24 cellular contexts compared by ENCODE assay signal in genomic region chr18:59114160-59114559, GRCh38. TPM values are rescaled to one million over a fixed set of nuclear protein-coding genes. Genes with fewer than 3 reads are reported as not detected.
DNase-seq lines count a peak whose midpoint lies in the region; ATAC-seq, FAIRE-seq and TF ChIP-seq lines count a peak whose summit lies in the region.
"Had no signal": no experiment of that assay in that cellular context is flagged by ENCODE, and none has a peak within 500 bp of the region (broad histone marks: within the 10 kb centered on the region; RNA-seq: fewer than 3 reads in every experiment).

No MANE protein-coding gene starts in this region.

- POLR2A ChIA-PET in activated CD4-positive, alpha-beta memory T cell treated with anti-CD3 and anti-CD28 coated beads, Interleukin-2, amount 10 ng/mL, durations not matched to agents 7 days and 5 days (lab: Charles Lee): no interaction called here

- H3K27ac Mint-ChIP-seq in astrocyte (ENCODE audit: unreplicated experiment): no peak overlapping the region
- no peak overlapping the region for H3K27ac Mint-ChIP-seq in activated CD4-positive, alpha-beta memory T cell treated with anti-CD3 and anti-CD28 coated beads, Interleukin-2, amount 10 ng/mL, durations not matched to agents 7 days and 5 days
- H3K27ac Mint-ChIP-seq: CD4-positive, alpha-beta memory T cell had no signal

- TF ChIP-seq CTCF in astrocyte (IDR thresholded peaks at IDR 0.05; ENCODE audit: insufficient read depth, low read depth, low read length) (no peak), GM13977 (IDR thresholded peaks at IDR 0.05; ENCODE audit: extremely low read depth, insufficient read depth, missing control alignments) (no peak), osteoblast (IDR thresholded peaks at IDR 0.05; ENCODE audit: extremely low read depth, low read depth, low read length) (no peak)

- H3K4me1 ChIP-seq in astrocyte (ENCODE audit: insufficient read depth, low read length): peaks cover 6% of the 10 kb centered on the region
- H3K4me1 ChIP-seq in osteoblast (ENCODE audit: insufficient read depth, low read length): no peaks in the 10 kb centered on the region
- H3K4me1 ChIP-seq: BLaER1 treated with 17β-estradiol and CSF1 and Interleukin-3, amounts not matched to agents 10 nM and 100 nM; Caco-2 had no signal

- H3K9me3 Mint-ChIP-seq in astrocyte (ENCODE audit: unreplicated experiment): no peaks in the 10 kb centered on the region
- H3K9me3 Mint-ChIP-seq in activated CD4-positive, alpha-beta memory T cell treated with anti-CD3 and anti-CD28 coated beads, Interleukin-2, amount 10 ng/mL, durations not matched to agents 7 days and 5 days: no peaks in the 10 kb centered on the region

- no peak overlapping the region for H3K9ac ChIP-seq in astrocyte (ENCODE audit: low read length)
- H3K9ac ChIP-seq: BLaER1 treated with 17β-estradiol and CSF1 and Interleukin-3, amounts not matched to agents 10 nM and 100 nM had no signal

- no peak for ATAC-seq in GM21717 (IDR thresholded peaks at IDR 0.05; ENCODE audit: unreplicated experiment)
- ATAC-seq: Panc1 had no signal

- peak; percentile 23 for FAIRE-seq in astrocyte (lab: Jason Lieb, UNC)

- no peak overlapping the region for H3K4me3 Mint-ChIP-seq in astrocyte (ENCODE audit: unreplicated experiment)
- H3K4me3 Mint-ChIP-seq in activated CD4-positive, alpha-beta memory T cell treated with anti-CD3 and anti-CD28 coated beads, Interleukin-2, amount 10 ng/mL, durations not matched to agents 7 days and 5 days: no peak overlapping the region
- H3K4me3 Mint-ChIP-seq: CD4-positive, alpha-beta memory T cell had no signal

- H3K36me3 ChIP-seq in astrocyte (ENCODE audit: insufficient read depth, low read length): no peaks in the 10 kb centered on the region
- H3K36me3 ChIP-seq in osteoblast (ENCODE audit: insufficient read depth, low read length): no peaks in the 10 kb centered on the region
- H3K36me3 ChIP-seq: BLaER1 treated with 17β-estradiol and CSF1 and Interleukin-3, amounts not matched to agents 10 nM and 100 nM had no signal

- no peaks in the 10 kb centered on the region for H3K36me3 Mint-ChIP-seq in astrocyte (ENCODE audit: low read depth, unreplicated experiment)
- H3K36me3 Mint-ChIP-seq in activated CD4-positive, alpha-beta memory T cell treated with anti-CD3 and anti-CD28 coated beads, Interleukin-2, amount 10 ng/mL, durations not matched to agents 7 days and 5 days (ENCODE audit: low read depth): no peaks in the 10 kb centered on the region
- H3K36me3 Mint-ChIP-seq: CD4-positive, alpha-beta memory T cell had no signal

- H4K20me1 ChIP-seq in astrocyte (ENCODE audit: insufficient read depth, low read length) (no peaks in the 10 kb centered on the region), osteoblast (ENCODE audit: insufficient read depth, low read length) (no peaks in the 10 kb centered on the region)
- H4K20me1 ChIP-seq: BLaER1 treated with 17β-estradiol and CSF1 and Interleukin-3, amounts not matched to agents 10 nM and 100 nM had no signal

- H3K9me3 ChIP-seq in astrocyte (ENCODE audit: insufficient read depth, low read depth, low read length): no peaks in the 10 kb centered on the region
- H3K9me3 ChIP-seq in osteoblast (ENCODE audit: low read depth, low read length): no peaks in the 10 kb centered on the region
- H3K9me3 ChIP-seq: Caco-2 had no signal

- peaks cover 16% of the 10 kb centered on the region for H3K4me1 Mint-ChIP-seq in astrocyte (ENCODE audit: low read depth, unreplicated experiment)
- no peaks in the 10 kb centered on the region for H3K4me1 Mint-ChIP-seq in activated CD4-positive, alpha-beta memory T cell treated with anti-CD3 and anti-CD28 coated beads, Interleukin-2, amount 10 ng/mL, durations not matched to agents 7 days and 5 days
- H3K4me1 Mint-ChIP-seq: CD4-positive, alpha-beta memory T cell had no signal

- CTCF ChIA-PET in activated CD4-positive, alpha-beta memory T cell treated with anti-CD3 and anti-CD28 coated beads, Interleukin-2, amount 10 ng/mL, durations not matched to agents 7 days and 5 days (lab: Charles Lee): no interaction called here

- DNase-seq in Daoy (ENCODE audit: low read depth) (peak; percentile 49), HT1080 (ENCODE audit: low read depth) (peak; percentile 53), astrocyte (ENCODE audit: low read depth) (peak; percentile 20), GM13977 (ENCODE audit: low spot score) (no peak), osteoblast (ENCODE audit: insufficient read length, low spot score, missing footprints) (no peak)
- no peak for DNase-seq in activated CD4-positive, alpha-beta memory T cell treated with anti-CD3 and anti-CD28 coated beads, Interleukin-2, amount 10 ng/mL, durations not matched to agents 7 days and 5 days
- DNase-seq: ACHN; Caco-2; CD4-positive, alpha-beta memory T cell; DND-41; GF-D8; GOT3; KG1; NCI-H1105; NCI-H146; NCI-H2029; NCI-H2227 treated with DMSO at 0.1 percent for 48 hours; NCI-H510A treated with DMSO at 0.1 percent for 48 hours; NCI-H748 treated with DMSO at 0.1 percent for 48 hours; NK-92 treated with Interleukin-12 subunit alpha and Interleukin-12 subunit beta, amount 100 ng/mL, for 24 hours; T-helper 9 cell had no signal

- H3K4me3 ChIP-seq in astrocyte (ENCODE audit: insufficient read depth, low read depth, low read length) (no peak overlapping the region), osteoblast (ENCODE audit: insufficient read depth, low read length) (no peak overlapping the region)
- H3K4me3 ChIP-seq: BLaER1 treated with 17β-estradiol and CSF1 and Interleukin-3, amounts not matched to agents 10 nM and 100 nM had no signal

- peaks cover 4% of the 10 kb centered on the region for H3K27me3 Mint-ChIP-seq in astrocyte (ENCODE audit: low read depth, unreplicated experiment)
- peaks cover 35% of the 10 kb centered on the region for H3K27me3 Mint-ChIP-seq in activated CD4-positive, alpha-beta memory T cell treated with anti-CD3 and anti-CD28 coated beads, Interleukin-2, amount 10 ng/mL, durations not matched to agents 7 days and 5 days

- H3K79me2 ChIP-seq in astrocyte (ENCODE audit: insufficient read depth, low read length): no peaks in the 10 kb centered on the region
- H3K79me2 ChIP-seq in osteoblast (ENCODE audit: insufficient read depth, low read length): no peaks in the 10 kb centered on the region

- H3K27ac ChIP-seq in astrocyte (ENCODE audit: low read depth, low read length) (no peak overlapping the region), osteoblast (ENCODE audit: low read depth, low read length) (no peak overlapping the region)
- H3K27ac ChIP-seq: BLaER1 treated with 17β-estradiol and CSF1 and Interleukin-3, amounts not matched to agents 10 nM and 100 nM had no signal

- H3K4me2 ChIP-seq in astrocyte (ENCODE audit: low read length) (peak overlapping the region; percentile 33), osteoblast (ENCODE audit: insufficient read depth, low read length) (no peak overlapping the region)
- H3K4me2 ChIP-seq: BLaER1 treated with 17β-estradiol and CSF1 and Interleukin-3, amounts not matched to agents 10 nM and 100 nM had no signal

- in situ Hi-C loops in GM13977 (cut with MboI; ENCODE audit: low pct_unique_long_range_greater_than_20kb, low sequenced_read_pairs, unreplicated experiment): no loop called here

- H3K27me3 ChIP-seq in astrocyte (ENCODE audit: insufficient read depth, low read length) (peaks cover 9% of the 10 kb centered on the region), osteoblast (ENCODE audit: insufficient read depth, low read length) (peaks cover 36% of the 10 kb centered on the region)
- H3K27me3 ChIP-seq: BLaER1 treated with 17β-estradiol and CSF1 and Interleukin-3, amounts not matched to agents 10 nM and 100 nM had no signal

- H2AFZ ChIP-seq in astrocyte (ENCODE audit: low read depth, low read length) (no peak overlapping the region), osteoblast (ENCODE audit: low read length) (no peak overlapping the region)

RNA-seq across cellular contexts. Expression of gene SEC11C, which starts 25.5 kb away (rescaled TPM):
- 49.7 and 62.1 TPM in 2 replicates for total RNA-seq in Daoy (2014; rRNA removed; shearing (Covaris generic))
- 40.6 and 42.2 TPM in 2 replicates for total RNA-seq in HT1080 (2014; rRNA removed; shearing (Covaris generic))
- polyA plus RNA-seq in HT1080 (2015; cell fraction: cytosol; rRNA removed): 25.7 and 27.3 TPM in 2 replicates
- 10.4 and 11.7 TPM in 2 replicates for polyA plus RNA-seq in HT1080 (2015; cell fraction: nucleus; rRNA removed)
- total RNA-seq in astrocyte: 38.0 and 39.9 TPM in 2 replicates
- total RNA-seq in osteoblast: 10.1 and 10.6 TPM in 2 replicates
- total RNA-seq in activated CD4-positive, alpha-beta memory T cell treated with anti-CD3 and anti-CD28 coated beads, Interleukin-2, amount 10 ng/mL, durations not matched to agents 7 days and 5 days: 100 to 1,000 TPM; 119 to 129 TPM

Comparison
In these comparisons a context has a peak if more than half of its experiments do, and no peak if none do; other contexts are left out.
1. DNase-seq: peak in Daoy (single experiment), HT1080 (single experiment) and astrocyte (single experiment); none in GM13977 (single experiment), osteoblast (single experiment) and activated CD4-positive, alpha-beta memory T cell treated with anti-CD3 and anti-CD28 coated beads, Interleukin-2, amount 10 ng/mL, durations not matched to agents 7 days and 5 days (single experiment).